ENCODE assay signal across 8 cellular contexts in the genomic region with DNA sequence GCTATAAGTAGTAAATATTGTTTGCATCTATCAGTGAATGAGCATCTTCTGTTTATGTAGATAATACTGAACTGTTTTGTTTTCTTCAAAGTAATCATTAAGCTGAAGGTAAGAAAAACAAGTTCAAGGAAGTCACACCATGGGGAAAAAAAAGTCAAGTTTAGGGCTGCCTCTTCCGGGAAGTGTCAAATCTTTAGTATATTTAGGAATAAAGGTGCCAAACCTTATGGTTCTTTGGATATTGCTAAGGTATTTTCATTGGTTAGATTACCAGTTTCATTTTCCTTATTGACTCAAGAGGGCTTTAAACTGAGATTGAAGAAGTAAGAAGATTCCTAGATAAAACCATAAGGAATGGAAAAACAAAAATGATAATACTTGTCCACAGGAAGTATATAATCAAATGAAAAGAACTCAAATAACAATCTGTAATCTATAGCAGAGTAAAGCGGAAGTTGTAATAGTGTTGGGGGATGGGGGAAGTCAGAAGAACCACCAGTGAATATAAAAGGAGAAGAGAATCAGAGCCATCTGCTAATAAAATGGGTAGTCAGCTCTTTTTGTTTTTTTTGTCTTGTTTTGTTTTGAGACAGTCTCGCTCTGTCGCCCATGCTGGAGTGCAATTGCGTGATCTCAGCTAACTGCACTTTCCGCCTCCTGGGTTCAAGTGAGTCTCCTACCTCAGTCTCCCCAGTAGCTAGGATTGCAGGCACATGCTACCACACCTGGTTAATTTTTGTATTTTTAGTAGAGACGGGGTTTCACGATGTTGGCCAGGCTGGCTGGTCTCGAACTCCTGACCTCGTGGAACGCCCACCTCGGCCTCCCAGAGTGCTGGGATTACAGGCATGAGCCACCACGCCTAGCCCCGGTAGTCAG. TPM values are rescaled to one million over a fixed set of nuclear protein-coding genes. Genes with fewer than 3 reads are reported as not detected.
A peak's percentile ranks its signal among the peaks of the same experiment; 100 is the strongest.
DNase-seq lines count a peak whose midpoint lies in the region; ATAC-seq and TF ChIP-seq lines count a peak whose summit lies in the region.

No MANE protein-coding gene starts in this region.

- H3K36me3 ChIP-seq in SK-N-SH (replicated peaks in 1 of 2; ENCODE audit: control insufficient read depth in 1 of 2, insufficient read depth in 2 of 2, low read length in 1 of 2) = peaks cover 24 to 27% of the 10 kb centered on the region in 2 experiments

- peak overlapping the region in 1 of 2 experiments; percentile 80; a peak in 3 of 4 replicates for H3K4me3 ChIP-seq in SK-N-SH (ENCODE audit: low read depth in 2 of 2, low read length in 1 of 2)
- peak overlapping the region; percentile 89 for H3K4me3 ChIP-seq in fibroblast of the aortic adventitia (ENCODE audit: low read depth, low read length)

- ATAC-seq in SK-N-SH treated with all-trans-retinoic acid at 6 μM for 48 hours = no peak
- ATAC-seq in GM19351 (IDR thresholded peaks at IDR 0.05; ENCODE audit: unreplicated experiment) = no peak
- ATAC-seq in GM19463 (IDR thresholded peaks at IDR 0.05; ENCODE audit: unreplicated experiment) = no peak

- no peak for TF ChIP-seq CTCF in SK-N-SH (IDR thresholded peaks at IDR 0.05)
- TF ChIP-seq CTCF in fibroblast of the aortic adventitia (IDR thresholded peaks at IDR 0.05; ENCODE audit: insufficient read depth, low read length) = no peak

- CTCF ChIA-PET in SK-N-SH (lab: Yijun Ruan, JAX) = interaction anchor here (0.7 to 2.1 kb wide), 3 partner anchors 14 to 561 kb away, joined by 3 to 4 read pairs (median 4); no protein-coding TSS in a partner anchor

- H2AFZ ChIP-seq in SK-N-SH (ENCODE audit: low read depth) = no peak overlapping the region

- peaks cover 66% of the 10 kb centered on the region for H3K79me2 ChIP-seq in SK-N-SH (ENCODE audit: insufficient read depth)

- no peaks in the 10 kb centered on the region for H3K27me3 Mint-ChIP-seq in T-helper 2 cell treated with Interferon-gamma antibody and Interleukin-4, amounts not matched to agents 5 μg/mL and 100 μg/mL, for 36 hours (ENCODE audit: low read depth)

- no peak overlapping the region for H3K9ac ChIP-seq in SK-N-SH

- H3K9me3 ChIP-seq in SK-N-SH = no peaks in the 10 kb centered on the region

- DNase-seq in SK-N-SH (no peak), fibroblast of the aortic adventitia (ENCODE audit: low read depth) (no peak), NCI-H1417 treated with DMSO at 0.1 percent for 48 hours (lab: John Stamatoyannopoulos, UW) (no peak)
- peak; percentile 28 for DNase-seq in T-helper 2 cell treated with Interferon-gamma antibody and Interleukin-4, amounts not matched to agents 5 μg/mL and 100 μg/mL, for 36 hours (ENCODE audit: low spot score)
- DNase-seq in stimulated activated naive CD4-positive, alpha-beta T cell (lab: John Stamatoyannopoulos, UW) = peak in 5 of 6 experiments; percentile 18 to 75 (median 73)

- peak overlapping the region; percentile 86 for H3K4me2 ChIP-seq in SK-N-SH

- H3K27ac ChIP-seq in SK-N-SH (ENCODE audit: low read depth in 2 of 2, low read length in 1 of 2) = no peak overlapping the region

- peaks cover 10 to 32% of the 10 kb centered on the region in 2 experiments; a peak in 3 of 4 replicates for H3K4me1 ChIP-seq in SK-N-SH (ENCODE audit: control insufficient read depth in 1 of 2, insufficient read depth in 2 of 2, low read depth in 1 of 2, low read length in 1 of 2)

- 94% methylated on average over 14 of the region's 14 CpGs for WGBS in SK-N-SH (ENCODE audit: low lambda C conversion rate)

- no peaks in the 10 kb centered on the region for H3K9me2 ChIP-seq in SK-N-SH

- peaks cover 46% of the 10 kb centered on the region for H3K36me3 Mint-ChIP-seq in T-helper 2 cell treated with Interferon-gamma antibody and Interleukin-4, amounts not matched to agents 5 μg/mL and 100 μg/mL, for 36 hours (ENCODE audit: low read depth)

- no peak overlapping the region for H3K27ac Mint-ChIP-seq in T-helper 2 cell treated with Interferon-gamma antibody and Interleukin-4, amounts not matched to agents 5 μg/mL and 100 μg/mL, for 36 hours

- H3K4me1 Mint-ChIP-seq in T-helper 2 cell treated with Interferon-gamma antibody and Interleukin-4, amounts not matched to agents 5 μg/mL and 100 μg/mL, for 36 hours (ENCODE audit: low read depth) = peaks cover 36% of the 10 kb centered on the region

- no peak for TF ChIP-seq RAD21 in SK-N-SH (IDR thresholded peaks at IDR 0.05; ENCODE audit: low read length)

- TF ChIP-seq EP300 in SK-N-SH (IDR thresholded peaks at IDR 0.05; ENCODE audit: borderline replicate concordance in 1 of 2, low read depth in 1 of 2, low read length in 1 of 2) = no peak

- H3K9me3 Mint-ChIP-seq in T-helper 2 cell treated with Interferon-gamma antibody and Interleukin-4, amounts not matched to agents 5 μg/mL and 100 μg/mL, for 36 hours = no peaks in the 10 kb centered on the region

- H3K4me3 Mint-ChIP-seq in T-helper 2 cell treated with Interferon-gamma antibody and Interleukin-4, amounts not matched to agents 5 μg/mL and 100 μg/mL, for 36 hours = no peak overlapping the region

- POLR2A ChIA-PET in SK-N-SH (lab: Yijun Ruan, JAX) = no interaction called here

- H3K27me3 ChIP-seq in SK-N-SH (ENCODE audit: insufficient read depth) = no peaks in the 10 kb centered on the region

- H4K20me1 ChIP-seq in SK-N-SH (ENCODE audit: insufficient read depth) = no peaks in the 10 kb centered on the region

- H3F3A ChIP-seq in SK-N-SH (replicated peaks; ENCODE audit: insufficient read depth) = peaks cover 12% of the 10 kb centered on the region

TF ChIP-seq in SK-N-SH, 30 proteins besides CTCF, POLR2A, EP300 and RAD21 (continues in another document):
- no peak for TF ChIP-seq YY1 (IDR thresholded peaks at IDR 0.05; ENCODE audit: low read depth)
- no peak for TF ChIP-seq SIN3A (IDR thresholded peaks at IDR 0.05; ENCODE audit: borderline replicate concordance, low read depth, low read length)
- TF ChIP-seq EZH2phosphoT487 (IDR thresholded peaks at IDR 0.05; ENCODE audit: borderline replicate concordance, low read depth) = no peak
- TF ChIP-seq NRF1 (IDR thresholded peaks at IDR 0.05; ENCODE audit: low read depth, low read length) = no peak
- TF ChIP-seq, protein P1, sequence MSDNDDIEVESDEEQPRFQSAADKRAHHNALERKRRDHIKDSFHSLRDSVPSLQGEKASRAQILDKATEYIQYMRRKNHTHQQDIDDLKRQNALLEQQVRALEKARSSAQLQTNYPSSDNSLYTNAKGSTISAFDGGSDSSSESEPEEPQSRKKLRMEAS (IDR thresholded peaks at IDR 0.05; ENCODE audit: low read depth) = no peak
- no peak for TF ChIP-seq JUND (IDR thresholded peaks at IDR 0.05)
- no peak for TF ChIP-seq RCOR1 (IDR thresholded peaks at IDR 0.05; ENCODE audit: low read length)
- TF ChIP-seq, protein P2, sequence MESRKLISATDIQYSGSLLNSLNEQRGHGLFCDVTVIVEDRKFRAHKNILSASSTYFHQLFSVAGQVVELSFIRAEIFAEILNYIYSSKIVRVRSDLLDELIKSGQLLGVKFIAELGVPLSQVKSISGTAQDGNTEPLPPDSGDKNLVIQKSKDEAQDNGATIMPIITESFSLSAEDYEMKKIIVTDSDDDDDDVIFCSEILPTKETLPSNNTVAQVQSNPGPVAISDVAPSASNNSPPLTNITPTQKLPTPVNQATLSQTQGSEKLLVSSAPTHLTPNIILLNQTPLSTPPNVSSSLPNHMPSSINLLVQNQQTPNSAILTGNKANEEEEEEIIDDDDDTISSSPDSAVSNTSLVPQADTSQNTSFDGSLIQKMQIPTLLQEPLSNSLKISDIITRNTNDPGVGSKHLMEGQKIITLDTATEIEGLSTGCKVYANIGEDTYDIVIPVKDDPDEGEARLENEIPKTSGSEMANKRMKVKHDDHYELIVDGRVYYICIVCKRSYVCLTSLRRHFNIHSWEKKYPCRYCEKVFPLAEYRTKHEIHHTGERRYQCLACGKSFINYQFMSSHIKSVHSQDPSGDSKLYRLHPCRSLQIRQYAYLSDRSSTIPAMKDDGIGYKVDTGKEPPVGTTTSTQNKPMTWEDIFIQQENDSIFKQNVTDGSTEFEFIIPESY (IDR thresholded peaks at IDR 0.05; ENCODE audit: borderline replicate concordance, low read depth) = no peak

TF ChIP-seq in SK-N-SH treated with all-trans-retinoic acid at 6 μM for 48 hours, 23 proteins besides CTCF, POLR2A, EP300 and RAD21 (continues in another document):
- TF ChIP-seq ZNF70 (CRISPR knock-in tag; IDR thresholded peaks at IDR 0.05) = no peak
- no peak for TF ChIP-seq CSRNP3 (CRISPR knock-in tag; IDR thresholded peaks at IDR 0.05)
- no peak for TF ChIP-seq PPARA (CRISPR knock-in tag; IDR thresholded peaks at IDR 0.05; ENCODE audit: borderline replicate concordance)
- TF ChIP-seq OSR1 (CRISPR knock-in tag; IDR thresholded peaks at IDR 0.05) = no peak
- no peak for TF ChIP-seq ZFP3 (CRISPR knock-in tag; IDR thresholded peaks at IDR 0.05)
- TF ChIP-seq GLIS3 (CRISPR knock-in tag; IDR thresholded peaks at IDR 0.05) = no peak
- TF ChIP-seq ZNF8 (CRISPR knock-in tag; IDR thresholded peaks at IDR 0.05) = no peak

RNA-seq across cellular contexts. Expression of gene ATM, which starts 2.3 kb away (rescaled TPM):
- polyA plus RNA-seq in SK-N-SH (2012; rRNA removed) = 14.1 and 20.4 TPM in 2 replicates
- polyA plus RNA-seq in SK-N-SH (2012; cell fraction: cytosol; rRNA removed) = 17.3 and 22.7 TPM in 2 replicates
- 24.4 and 55.9 TPM in 2 replicates for polyA plus RNA-seq in SK-N-SH (2012; cell fraction: nucleus; rRNA removed)
- total RNA-seq in fibroblast of the aortic adventitia (ENCODE audit: low replicate concordance) = 94.4 and 291 TPM in 2 replicates

RNA-seq across cellular contexts. Expression of gene NPAT, which starts 2.7 kb away (rescaled TPM):
- 2.1 and 3.0 TPM in 2 replicates for polyA plus RNA-seq in SK-N-SH (2012; rRNA removed)
- 3.0 and 3.2 TPM in 2 replicates for polyA plus RNA-seq in SK-N-SH (2012; cell fraction: cytosol; rRNA removed)
- polyA plus RNA-seq in SK-N-SH (2012; cell fraction: nucleus; rRNA removed) = 2.3 and 4.5 TPM in 2 replicates
- total RNA-seq in fibroblast of the aortic adventitia (ENCODE audit: low replicate concordance) = 6.9 and 28.9 TPM in 2 replicates

Comparison
In these comparisons a context has a peak if more than half of its experiments do, and no peak if none do; other contexts are left out.
1. DNase-seq: peak in T-helper 2 cell treated with Interferon-gamma antibody and Interleukin-4, amounts not matched to agents 5 μg/mL and 100 μg/mL, for 36 hours (single experiment) and stimulated activated naive CD4-positive, alpha-beta T cell (5 of 6); none in SK-N-SH (single experiment), fibroblast of the aortic adventitia (single experiment) and NCI-H1417 treated with DMSO at 0.1 percent for 48 hours (single experiment).